In the genomic region with DNA sequence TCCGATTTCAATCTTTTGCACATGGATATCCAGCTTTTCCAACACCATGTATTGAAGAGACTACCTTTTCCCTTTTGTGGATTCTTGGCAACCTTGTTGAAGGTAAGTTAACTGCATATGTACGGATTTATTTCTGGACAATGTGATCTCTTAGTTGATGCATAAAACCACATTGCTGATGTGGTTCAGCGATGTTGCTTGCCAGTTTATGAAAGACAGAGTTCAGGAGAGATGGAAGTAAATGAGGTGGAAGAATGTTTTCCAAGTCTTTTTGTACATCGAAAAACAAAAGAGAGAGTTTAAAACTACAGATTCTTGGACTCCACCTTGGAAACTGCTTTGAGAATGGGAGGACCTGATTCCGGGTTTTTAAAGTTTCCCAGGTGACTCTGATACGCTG, we compare ENCODE assay signal across 21 cellular contexts. TPM values are rescaled to one million over a fixed set of nuclear protein-coding genes. Genes with fewer than 3 reads are reported as not detected.
DNase-seq lines count a peak whose midpoint lies in the region; TF ChIP-seq lines count a peak whose summit lies in the region.
"Had no signal": no experiment of that assay in that cellular context is flagged by ENCODE, and none has a peak within 500 bp of the region (broad histone marks: within the 10 kb centered on the region; RNA-seq: fewer than 3 reads in every experiment).

No MANE protein-coding gene starts in this region.

- H4K20me1 ChIP-seq in Karpas-422 (ENCODE audit: insufficient read depth, low read depth, low read length), result no peaks in the 10 kb centered on the region

- H3K27ac ChIP-seq in Karpas-422 (ENCODE audit: low read length) (no peak overlapping the region), temporal lobe (ENCODE audit: low read depth, low read length) (peak overlapping the region; percentile 82)
- H3K27ac ChIP-seq: C4-2B, SK-N-MC had no signal

- H3K27me3 ChIP-seq in Karpas-422 (ENCODE audit: low read length), result no peaks in the 10 kb centered on the region

- no peaks in the 10 kb centered on the region for H3K27me3 Mint-ChIP-seq in nephron progenitor cell (ENCODE audit: low read depth, poor library complexity)
- H3K27me3 Mint-ChIP-seq in activated T-cell treated with anti-CD3 and anti-CD28 coated beads, Interleukin-2, amount 50 U/mL, for 24 hours, result no peaks in the 10 kb centered on the region
- H3K27me3 Mint-ChIP-seq: B cell had no signal

- H3K4me3 Mint-ChIP-seq in nephron progenitor cell, result no peak overlapping the region
- H3K4me3 Mint-ChIP-seq in activated T-cell treated with anti-CD3 and anti-CD28 coated beads, Interleukin-2, amount 50 U/mL, for 24 hours, result no peak overlapping the region
- H3K4me3 Mint-ChIP-seq: B cell had no signal

- H3K9ac ChIP-seq in Karpas-422 (ENCODE audit: low read length), result no peak overlapping the region

- no peak for TF ChIP-seq CTCF in nephron progenitor cell (IDR thresholded peaks at IDR 0.05)

- no peaks in the 10 kb centered on the region for H3K79me2 ChIP-seq in Karpas-422 (ENCODE audit: low read length)

- H3K9me2 ChIP-seq in Karpas-422 (replicated peaks; ENCODE audit: insufficient read depth, low read length), result no peaks in the 10 kb centered on the region

- peaks cover 52% of the 10 kb centered on the region for H3K36me3 Mint-ChIP-seq in nephron progenitor cell (ENCODE audit: low read depth)
- peaks cover 61% of the 10 kb centered on the region for H3K36me3 Mint-ChIP-seq in activated T-cell treated with anti-CD3 and anti-CD28 coated beads, Interleukin-2, amount 50 U/mL, for 24 hours (ENCODE audit: low read depth)

- H3K4me1 Mint-ChIP-seq in nephron progenitor cell, result no peaks in the 10 kb centered on the region
- H3K4me1 Mint-ChIP-seq in activated T-cell treated with anti-CD3 and anti-CD28 coated beads, Interleukin-2, amount 50 U/mL, for 24 hours (ENCODE audit: low read depth), result no peaks in the 10 kb centered on the region

- no peak overlapping the region for H2AFZ ChIP-seq in Karpas-422 (ENCODE audit: low read length)

- peaks cover 28% of the 10 kb centered on the region for H3K36me3 ChIP-seq in Karpas-422 (ENCODE audit: insufficient read depth, low read length)

- no peak overlapping the region for H3K27ac Mint-ChIP-seq in nephron progenitor cell
- no peak overlapping the region for H3K27ac Mint-ChIP-seq in activated T-cell treated with anti-CD3 and anti-CD28 coated beads, Interleukin-2, amount 50 U/mL, for 24 hours
- H3K27ac Mint-ChIP-seq: B cell had no signal

- H3K4me1 ChIP-seq in Karpas-422 (ENCODE audit: low read length), result no peaks in the 10 kb centered on the region

- no peak overlapping the region for H3K4me3 ChIP-seq in Karpas-422 (ENCODE audit: low read length)
- H3K4me3 ChIP-seq: K562, SK-N-MC had no signal

- peaks cover 26% of the 10 kb centered on the region for H3K9me3 Mint-ChIP-seq in nephron progenitor cell
- H3K9me3 Mint-ChIP-seq in activated T-cell treated with anti-CD3 and anti-CD28 coated beads, Interleukin-2, amount 50 U/mL, for 24 hours, result no peaks in the 10 kb centered on the region

- DNase-seq in Karpas-422, result peak; percentile 27
- peak; percentile 44 for DNase-seq in astrocyte of the hippocampus (ENCODE audit: low read depth, low spot score)
- peak; percentile 26 for DNase-seq in globus pallidus (ENCODE audit: low spot score)
- no peak for DNase-seq in nephron progenitor cell
- DNase-seq in ACHN, result no peak
- no peak for DNase-seq in activated T-cell treated with anti-CD3 and anti-CD28 coated beads, Interleukin-2, amount 50 U/mL, for 24 hours
- DNase-seq: Calu3, DND-41, H7, MV-4-11, NCI-H1105, NCI-H2081, NCI-H2227 treated with DMSO at 0.1 percent for 48 hours, NCI-H526 treated with DMSO at 0.1 percent for 48 hours, OCI-M1, SIG-M5 had no signal

- H3K4me2 ChIP-seq in Karpas-422 (ENCODE audit: low read depth, low read length, poor library complexity, severe bottlenecking), result no peak overlapping the region

- no peaks in the 10 kb centered on the region for H3K9me3 ChIP-seq in Karpas-422 (ENCODE audit: low read length)

- in situ Hi-C loops in ACHN (cut with HindIII; ENCODE audit: low pct_ligation_motif_present, low pct_unique_long_range_greater_than_20kb, low sequenced_read_pairs), result no loop called here

RNA-seq across cellular contexts. Expression of a gene that starts 43.8 kb away (rescaled TPM):
- 16.1 and 36.9 TPM in 2 replicates for total RNA-seq in Karpas-422 (2014; rRNA removed; shearing (Covaris generic); ENCODE audit: low replicate concordance)
- total RNA-seq in temporal lobe, result 56.3 TPM

RNA-seq across cellular contexts. Expression of a gene that starts 59.5 kb away (rescaled TPM):
- total RNA-seq in Karpas-422 (2014; rRNA removed; shearing (Covaris generic); ENCODE audit: low replicate concordance), result 132 and 192 TPM in 2 replicates
- total RNA-seq in temporal lobe, result 82.9 TPM

Comparison
In these comparisons a context has a peak if more than half of its experiments do, and no peak if none do; other contexts are left out.
1. DNase-seq: peak in Karpas-422 (single experiment), astrocyte of the hippocampus (single experiment) and globus pallidus (single experiment); none in nephron progenitor cell (single experiment), ACHN (single experiment) and activated T-cell treated with anti-CD3 and anti-CD28 coated beads, Interleukin-2, amount 50 U/mL, for 24 hours (single experiment).